9 cellular contexts compared by ENCODE assay signal in genomic region chr1:225777058-225777582, GRCh38. TPM values are rescaled to one million over a fixed set of nuclear protein-coding genes. Genes with fewer than 3 reads are reported as not detected.
A peak's percentile ranks its signal among the peaks of the same experiment; 100 is the strongest.
DNase-seq lines count a peak whose midpoint lies in the region; ATAC-seq and TF ChIP-seq lines count a peak whose summit lies in the region.
"Had no signal": no experiment of that assay in that cellular context is flagged by ENCODE, and none has a peak within 500 bp of the region (broad histone marks: within the 10 kb centered on the region; RNA-seq: fewer than 3 reads in every experiment).

No MANE protein-coding gene starts in this region.

- peaks cover 33% of the 10 kb centered on the region for H3K4me1 Mint-ChIP-seq in activated B cell treated with CpG ODN at 0.5 μM for 24 hours
- peaks cover 23% of the 10 kb centered on the region for H3K4me1 Mint-ChIP-seq in activated T-helper 1 cell treated with anti-CD3 and anti-CD28 coated beads, Interleukin-12 subunit alpha, Interleukin-12 subunit beta, Interleukin-2, Interleukin-4 antibody, amounts not matched to agents 30 ng/mL and 10 ng/mL and 1 ng/mL, durations not matched to agents 14 hours and 24 hours and 36 hours (ENCODE audit: low read depth)

- POLR2A ChIA-PET in activated B cell treated with CpG ODN at 0.5 μM for 24 hours (lab: Charles Lee), result interaction anchor here (0.6 to 2.9 kb wide), 34 partner anchors 9 to 351 kb away, joined by 3 to 50 read pairs (median 6); partner anchors contain the start of genes ENAH, EPHX1, H3-3A and LEFTY1

- no peaks in the 10 kb centered on the region for H3K9me3 Mint-ChIP-seq in activated B cell treated with CpG ODN at 0.5 μM for 24 hours
- no peaks in the 10 kb centered on the region for H3K9me3 Mint-ChIP-seq in activated T-helper 1 cell treated with anti-CD3 and anti-CD28 coated beads, Interleukin-12 subunit alpha, Interleukin-12 subunit beta, Interleukin-2, Interleukin-4 antibody, amounts not matched to agents 30 ng/mL and 10 ng/mL and 1 ng/mL, durations not matched to agents 14 hours and 24 hours and 36 hours

- H3K36me3 ChIP-seq in kidney epithelial cell (ENCODE audit: control insufficient read depth, insufficient read depth, low read length) (no peaks in the 10 kb centered on the region), thyroid gland (no peaks in the 10 kb centered on the region)

- peak overlapping the region; percentile 56 to 97 (median 91) for H3K27ac ChIP-seq in thyroid gland

- H3K36me3 Mint-ChIP-seq in activated B cell treated with CpG ODN at 0.5 μM for 24 hours (ENCODE audit: low read depth), result peaks cover 16% of the 10 kb centered on the region
- peaks cover 11% of the 10 kb centered on the region for H3K36me3 Mint-ChIP-seq in activated T-helper 1 cell treated with anti-CD3 and anti-CD28 coated beads, Interleukin-12 subunit alpha, Interleukin-12 subunit beta, Interleukin-2, Interleukin-4 antibody, amounts not matched to agents 30 ng/mL and 10 ng/mL and 1 ng/mL, durations not matched to agents 14 hours and 24 hours and 36 hours (ENCODE audit: low read depth)

- CTCF ChIA-PET in activated B cell treated with CpG ODN at 0.5 μM for 24 hours (lab: Charles Lee), result interaction anchor here (0.9 to 2.7 kb wide), 18 partner anchors 8 to 459 kb away, joined by 3 to 26 read pairs (median 5); partner anchors contain the start of genes EPHX1, PYCR2 and TMEM63A

- ATAC-seq in HG03066 (IDR thresholded peaks at IDR 0.05; ENCODE audit: low read depth, unreplicated experiment) (peak; percentile 21), activated B cell treated with CpG ODN at 0.5 μM for 24 hours (ENCODE audit: low read depth) (peak; percentile 2)

- H3K4me3 Mint-ChIP-seq in activated B cell treated with CpG ODN at 0.5 μM for 24 hours, result no peak overlapping the region
- H3K4me3 Mint-ChIP-seq in activated T-helper 1 cell treated with anti-CD3 and anti-CD28 coated beads, Interleukin-12 subunit alpha, Interleukin-12 subunit beta, Interleukin-2, Interleukin-4 antibody, amounts not matched to agents 30 ng/mL and 10 ng/mL and 1 ng/mL, durations not matched to agents 14 hours and 24 hours and 36 hours, result no peak overlapping the region
- H3K4me3 Mint-ChIP-seq: activated naive CD8-positive, alpha-beta T cell had no signal

- no peak overlapping the region for H3K27ac Mint-ChIP-seq in activated B cell treated with CpG ODN at 0.5 μM for 24 hours
- no peak overlapping the region for H3K27ac Mint-ChIP-seq in activated T-helper 1 cell treated with anti-CD3 and anti-CD28 coated beads, Interleukin-12 subunit alpha, Interleukin-12 subunit beta, Interleukin-2, Interleukin-4 antibody, amounts not matched to agents 30 ng/mL and 10 ng/mL and 1 ng/mL, durations not matched to agents 14 hours and 24 hours and 36 hours
- H3K27ac Mint-ChIP-seq: activated naive CD8-positive, alpha-beta T cell had no signal

- DNase-seq in NCI-H2029 (lab: John Stamatoyannopoulos, UW) (peak; percentile 39), NCI-H2029 treated with DMSO at 0.1 percent for 48 hours (lab: John Stamatoyannopoulos, UW) (no peak), activated B cell treated with CpG ODN at 0.5 μM for 24 hours (no peak), kidney epithelial cell (ENCODE audit: low read depth) (no peak), thyroid gland (no peak), T-helper 2 cell (no peak)
- no peak for DNase-seq in activated T-helper 1 cell treated with anti-CD3 and anti-CD28 coated beads, Interleukin-12 subunit alpha, Interleukin-12 subunit beta, Interleukin-2, Interleukin-4 antibody, amounts not matched to agents 30 ng/mL and 10 ng/mL and 1 ng/mL, durations not matched to agents 14 hours and 24 hours and 36 hours (ENCODE audit: low spot score)

- intact Hi-C loops in activated B cell treated with CpG ODN at 0.5 μM for 24 hours (cut with micrococcal nuclease), result loop anchor here (1.0 to 5.0 kb wide), 14 partner anchors 34 to 410 kb away; partner anchors contain the start of genes ACBD3, ENAH, EPHX1 and H3-3A
- intact Hi-C loops in thyroid gland (cut with DNase I), result loop anchor here (2.0 to 10.0 kb wide), 4 partner anchors 68 to 218 kb away; partner anchors contain the start of genes ENAH and SDE2
- intact Hi-C loops in activated T-helper 1 cell treated with anti-CD3 and anti-CD28 coated beads, Interleukin-12 subunit alpha, Interleukin-12 subunit beta, Interleukin-2, Interleukin-4 antibody, amounts not matched to agents 30 ng/mL and 10 ng/mL and 1 ng/mL, durations not matched to agents 14 hours and 24 hours and 36 hours (cut with micrococcal nuclease), result loop anchor here (1.0 to 10.0 kb wide), 11 partner anchors 33 to 628 kb away; partner anchors contain the start of genes EPHX1, H3-3A, LBR and PARP1

- WGBS in thyroid gland, 2 donors, result 19 to 30% methylated on average over 18 of the region's 18 CpGs

- TF ChIP-seq POLR2A in thyroid gland (IDR thresholded peaks at IDR 0.05), result no peak

- H3K4me3 ChIP-seq in kidney epithelial cell (ENCODE audit: low read depth, low read length), result peak overlapping the region; percentile 44
- peak overlapping the region in 1 of 3 donors; percentile 22 for H3K4me3 ChIP-seq in thyroid gland (replicated peaks in 1 of 3)

- no peaks in the 10 kb centered on the region for H3K27me3 Mint-ChIP-seq in activated B cell treated with CpG ODN at 0.5 μM for 24 hours
- no peaks in the 10 kb centered on the region for H3K27me3 Mint-ChIP-seq in activated T-helper 1 cell treated with anti-CD3 and anti-CD28 coated beads, Interleukin-12 subunit alpha, Interleukin-12 subunit beta, Interleukin-2, Interleukin-4 antibody, amounts not matched to agents 30 ng/mL and 10 ng/mL and 1 ng/mL, durations not matched to agents 14 hours and 24 hours and 36 hours (ENCODE audit: insufficient read depth)
- H3K27me3 Mint-ChIP-seq: activated naive CD8-positive, alpha-beta T cell had no signal

- peaks cover 23 to 27% of the 10 kb centered on the region in 2 donors for H3K4me1 ChIP-seq in thyroid gland

- H3K9me3 ChIP-seq in thyroid gland, result no peaks in the 10 kb centered on the region

- TF ChIP-seq CTCF in activated B cell treated with CpG ODN at 0.5 μM for 24 hours (IDR thresholded peaks at IDR 0.05) (no peak), kidney epithelial cell (IDR thresholded peaks at IDR 0.05; ENCODE audit: insufficient read depth, low read length, poor library complexity, severe bottlenecking) (no peak), thyroid gland (IDR thresholded peaks at IDR 0.05) (no peak)

- no peaks in the 10 kb centered on the region for H3K27me3 ChIP-seq in kidney epithelial cell (ENCODE audit: control insufficient read depth, insufficient read depth, low read length)
- H3K27me3 ChIP-seq in thyroid gland, result no peaks in the 10 kb centered on the region

RNA-seq across cellular contexts. Expression of gene SRP9, which starts 0.5 kb away (rescaled TPM):
- total RNA-seq in activated B cell treated with CpG ODN at 0.5 μM for 24 hours (141 and 143 TPM in 2 replicates), kidney epithelial cell (316 and 344 TPM in 2 replicates), thyroid gland (100 to 1,000 TPM; 196 to 297 (median 260) TPM)
- 230 and 233 TPM in 2 replicates for total RNA-seq in activated T-helper 1 cell treated with anti-CD3 and anti-CD28 coated beads, Interleukin-12 subunit alpha, Interleukin-12 subunit beta, Interleukin-2, Interleukin-4 antibody, amounts not matched to agents 30 ng/mL and 10 ng/mL and 1 ng/mL, durations not matched to agents 14 hours and 24 hours and 36 hours

RNA-seq across cellular contexts. Expression of gene EPHX1, which starts 32.8 kb away (rescaled TPM):
- total RNA-seq in activated B cell treated with CpG ODN at 0.5 μM for 24 hours (0.93 and 1.2 TPM in 2 replicates), kidney epithelial cell (23.6 and 24.6 TPM in 2 replicates), thyroid gland (100 to 1,000 TPM; 297 to 533 (median 441) TPM)
- 1.0 and 1.6 TPM in 2 replicates for total RNA-seq in activated T-helper 1 cell treated with anti-CD3 and anti-CD28 coated beads, Interleukin-12 subunit alpha, Interleukin-12 subunit beta, Interleukin-2, Interleukin-4 antibody, amounts not matched to agents 30 ng/mL and 10 ng/mL and 1 ng/mL, durations not matched to agents 14 hours and 24 hours and 36 hours

Comparison
In these comparisons a context has a peak if more than half of its experiments do, and no peak if none do; other contexts are left out.
1. RNA of gene EPHX1, which starts 32.8 kb away (total RNA-seq): 297 to 533 TPM in thyroid gland; 23.6 to 24.6 TPM in kidney epithelial cell, 1.0 to 1.6 TPM in activated T-helper 1 cell treated with anti-CD3 and anti-CD28 coated beads, Interleukin-12 subunit alpha, Interleukin-12 subunit beta, Interleukin-2, Interleukin-4 antibody, amounts not matched to agents 30 ng/mL and 10 ng/mL and 1 ng/mL, durations not matched to agents 14 hours and 24 hours and 36 hours and 0.93 to 1.2 TPM in activated B cell treated with CpG ODN at 0.5 μM for 24 hours; every median in the first group is over 10 times any median in the second.